8 cellular contexts compared by ENCODE assay signal in genomic region chr11:66051766-66052663, GRCh38. TPM values are rescaled to one million over a fixed set of nuclear protein-coding genes. Genes with fewer than 3 reads are reported as not detected.
DNase-seq lines count a peak whose midpoint lies in the region; ATAC-seq lines count a peak whose summit lies in the region.

Gene SF3B2, plus strand, starts transcription at chr11:66052364. Its CDS starts 21 bp downstream, at chr11:66052385.

- peak; percentile 93 to 97 (median 95) for DNase-seq in CD8-positive, alpha-beta memory T cell
- DNase-seq in HS-27A (ENCODE audit: low read depth) (peak; percentile 93), NK-92 (lab: John Stamatoyannopoulos, UW; ENCODE audit: unreplicated experiment) (peak; percentile 64), medulla oblongata (ENCODE audit: extremely low spot score) (peak; percentile 99)
- peak; percentile 84 to 91 for DNase-seq in activated CD8-positive, alpha-beta memory T cell treated with anti-CD3 and anti-CD28 coated beads for 1 hour (ENCODE audit: extremely low read depth in 1 of 2, low read depth in 1 of 2)
- DNase-seq in effector CD4-positive, alpha-beta T cell, result peak; percentile 94
- peak; percentile 93 for DNase-seq in stimulated activated CD8-positive, alpha-beta memory T cell treated with anti-CD3 and anti-CD28 coated beads, Interleukin-12 subunit alpha, Interleukin-12 subunit beta, amount 100 ng/mL, for 1 hour (ENCODE audit: low read depth)

- peak within 1 kb of the TSS; percentile 96 to 99 (median 99) for H3K27ac Mint-ChIP-seq in CD8-positive, alpha-beta memory T cell

- peaks cover 25% of the 10 kb centered on the region for H3K36me3 ChIP-seq in CD8-positive, alpha-beta memory T cell (ENCODE audit: insufficient read depth, low read length)

- H3K9me3 ChIP-seq in CD8-positive, alpha-beta memory T cell (ENCODE audit: low read length), result no peaks in the 10 kb centered on the region

- peaks cover 23% of the 10 kb centered on the region for H3K4me1 ChIP-seq in CD8-positive, alpha-beta memory T cell (ENCODE audit: insufficient read depth, low read length)

- peak within 1 kb of the TSS; percentile 98 to 100 (median 99) for H3K4me3 Mint-ChIP-seq in CD8-positive, alpha-beta memory T cell

- peaks cover 4 to 6% of the 10 kb centered on the region in 2 donors for H3K27me3 Mint-ChIP-seq in CD8-positive, alpha-beta memory T cell

- peaks cover 6 to 42% (median 7%) of the 10 kb centered on the region in 3 donors for H3K36me3 Mint-ChIP-seq in CD8-positive, alpha-beta memory T cell

- H3K4me1 Mint-ChIP-seq in CD8-positive, alpha-beta memory T cell, result peaks cover 27 to 38% (median 34%) of the 10 kb centered on the region in 3 donors

- H3K9me3 Mint-ChIP-seq in CD8-positive, alpha-beta memory T cell, result no peaks in the 10 kb centered on the region

- POLR2A ChIA-PET in CD8-positive, alpha-beta memory T cell (lab: Charles Lee), result interaction anchor here (0.7 to 1.8 kb wide), 12 partner anchors 15 to 791 kb away, joined by 3 to 11 read pairs (median 4); partner anchors contain the start of genes FIBP, MUS81 and PACS1

- peak within 1 kb of the TSS; percentile 79 for H3K4me3 ChIP-seq in CD8-positive, alpha-beta memory T cell (ENCODE audit: low read length)

- H3K27me3 ChIP-seq in CD8-positive, alpha-beta memory T cell (ENCODE audit: insufficient read depth, low read length, poor library complexity, severe bottlenecking), result no peaks in the 10 kb centered on the region

- CTCF ChIA-PET in CD8-positive, alpha-beta memory T cell (lab: Charles Lee), result interaction anchor here (1.1 to 4.8 kb wide), 10 partner anchors 7 to 199 kb away, joined by 3 to 27 read pairs (median 5); partner anchors contain the start of genes CCDC85B and FIBP

- peak; percentile 92 for ATAC-seq in GM19467 (IDR thresholded peaks at IDR 0.05; ENCODE audit: unreplicated experiment)

- H3K27ac ChIP-seq in CD8-positive, alpha-beta memory T cell (ENCODE audit: low read depth, low read length), result peak within 1 kb of the TSS; percentile 86

RNA-seq across cellular contexts. Expression of gene SF3B2, which starts in this region (rescaled TPM):
- 100 to 1,000 TPM; 261 to 274 TPM for total RNA-seq in CD8-positive, alpha-beta memory T cell
- polyA plus RNA-seq in CD8-positive, alpha-beta memory T cell, result 134 TPM

Comparison
In these comparisons a context has a peak if more than half of its experiments do, and no peak if none do; other contexts are left out.
1. Peak in every context shown above with its lines: DNase-seq, ATAC-seq, H3K4me3 ChIP-seq and H3K27ac ChIP-seq.